ENCODE assay signal across 8 cellular contexts in the genomic region with DNA sequence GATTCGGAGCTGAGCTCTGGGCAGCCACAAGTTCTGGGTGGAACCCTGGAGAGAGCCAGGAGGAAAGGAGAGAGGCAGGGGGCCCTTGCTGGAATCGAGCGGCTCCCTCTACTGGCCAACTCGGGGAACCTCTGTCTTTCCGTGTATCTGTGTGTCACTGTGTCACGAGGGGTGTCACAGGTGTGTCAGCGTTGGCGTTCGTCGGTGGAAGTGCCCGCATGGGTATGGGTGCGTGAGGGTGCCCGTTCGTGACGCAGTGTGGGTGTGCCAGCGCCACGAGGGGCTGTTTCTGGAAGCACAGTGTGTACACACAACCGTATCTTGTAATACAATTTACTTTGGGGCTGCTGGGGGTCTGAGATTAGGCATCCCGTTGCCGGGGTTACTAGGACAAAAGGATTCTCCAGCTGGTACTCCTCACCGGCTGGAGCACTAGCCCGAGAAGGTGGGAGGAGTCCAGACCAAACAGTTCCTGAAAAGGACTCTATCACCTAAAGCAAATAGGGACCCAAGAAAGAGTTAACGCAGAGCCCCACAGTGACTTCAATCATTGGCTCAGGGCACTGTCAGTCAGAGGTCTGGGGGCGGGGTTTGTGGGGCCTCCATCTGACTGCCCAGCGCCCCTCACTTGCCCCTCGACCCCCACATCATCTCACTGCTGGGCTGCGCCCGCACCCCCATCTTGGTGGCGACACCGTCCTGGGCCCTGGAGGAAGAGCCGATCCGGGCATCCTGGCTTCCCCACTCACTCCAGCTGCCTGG. TPM values are rescaled to one million over a fixed set of nuclear protein-coding genes. Genes with fewer than 3 reads are reported as not detected.
DNase-seq lines count a peak whose midpoint lies in the region; ATAC-seq and TF ChIP-seq lines count a peak whose summit lies in the region.

No MANE protein-coding gene starts in this region.

- H3K36me3 ChIP-seq in parathyroid adenoma (ENCODE audit: control insufficient read depth, insufficient read depth, low read length) (no peaks in the 10 kb centered on the region), transverse colon (no peaks in the 10 kb centered on the region)

- no peaks in the 10 kb centered on the region for H3K9me3 ChIP-seq in parathyroid adenoma (ENCODE audit: control insufficient read depth, low read length)
- no peaks in the 10 kb centered on the region for H3K9me3 ChIP-seq in transverse colon

- 0% methylated on average over 3 to 29 of the region's 32 CpGs for WGBS in transverse colon (ENCODE audit: low coverage in 1 of 2), 2 donors

- TF ChIP-seq EP300 in transverse colon (IDR thresholded peaks at IDR 0.05; ENCODE audit: low read depth), result no peak

- DNase-seq in NCI-H1417 (lab: John Stamatoyannopoulos, UW), result peak; percentile 87 to 97 (median 91)
- DNase-seq in SKM-1 treated with dmso at 0.1 percent for 144 hours (lab: John Stamatoyannopoulos, UW; ENCODE audit: unreplicated experiment), result peak; percentile 83
- peak; percentile 89 for DNase-seq in activated naive CD8-positive, alpha-beta T cell treated with anti-CD3 and anti-CD28 coated beads for 36 hours
- peak; percentile 91 for DNase-seq in Right ventricle myocardium superior
- peak; percentile 95 for DNase-seq in transverse colon

- in situ Hi-C loops in transverse colon (cut with MboI; ENCODE audit: low pct_ligation_motif_present in 1 of 4, low pct_unique_long_range_greater_than_20kb in 1 of 4, low sequenced_read_pairs in 3 of 4), result no loop called here

- ATAC-seq in HG02763 (IDR thresholded peaks at IDR 0.05; ENCODE audit: unreplicated experiment) (peak; percentile 29), Right ventricle myocardium superior (ENCODE audit: poor library complexity) (peak; percentile 80)

- peak; percentile 75 for TF ChIP-seq POLR2A in transverse colon (IDR thresholded peaks at IDR 0.05)

- peaks cover 4% of the 10 kb centered on the region for H3K79me2 ChIP-seq in parathyroid adenoma

- H3K4me1 ChIP-seq in parathyroid adenoma (peaks cover 8% of the 10 kb centered on the region), transverse colon (peaks cover 12 to 48% (median 39%) of the 10 kb centered on the region in 4 donors)

- no peaks in the 10 kb centered on the region for H3K27me3 ChIP-seq in parathyroid adenoma (ENCODE audit: control insufficient read depth, insufficient read depth, low read length)
- no peaks in the 10 kb centered on the region for H3K27me3 ChIP-seq in transverse colon

- H3K27ac ChIP-seq in parathyroid adenoma (peak overlapping the region; percentile 93), transverse colon (peak overlapping the region; percentile 98 to 100 (median 100))

- peaks cover 47% of the 10 kb centered on the region for H3K4me1 Mint-ChIP-seq in activated naive CD8-positive, alpha-beta T cell treated with anti-CD3 and anti-CD28 coated beads for 36 hours

- no peaks in the 10 kb centered on the region for H3K36me3 Mint-ChIP-seq in activated naive CD8-positive, alpha-beta T cell treated with anti-CD3 and anti-CD28 coated beads for 36 hours

- no peaks in the 10 kb centered on the region for H3K27me3 Mint-ChIP-seq in activated naive CD8-positive, alpha-beta T cell treated with anti-CD3 and anti-CD28 coated beads for 36 hours

- H3K9ac ChIP-seq in parathyroid adenoma, result no peak overlapping the region

- peak overlapping the region; percentile 98 for H3K27ac Mint-ChIP-seq in activated naive CD8-positive, alpha-beta T cell treated with anti-CD3 and anti-CD28 coated beads for 36 hours

- H3K4me3 ChIP-seq in GM08714 (ENCODE audit: low read length), result peak overlapping the region; percentile 68
- peak overlapping the region; percentile 81 for H3K4me3 ChIP-seq in parathyroid adenoma (ENCODE audit: low read depth, low read length)
- H3K4me3 ChIP-seq in transverse colon, result peak overlapping the region; percentile 79 to 94 (median 86)

- intact Hi-C loops in Right ventricle myocardium superior (cut with DNase I) (no loop called here), transverse colon (cut with DNase I; ENCODE audit: low total_unique reads) (loop anchor here (2.0 kb wide), 1 partner anchor 21 kb away; no protein-coding TSS in a partner anchor)

- H2AFZ ChIP-seq in parathyroid adenoma, result peak overlapping the region; percentile 88

- H3K4me2 ChIP-seq in parathyroid adenoma (ENCODE audit: low read length), result peak overlapping the region; percentile 94

- TF ChIP-seq CTCF in parathyroid adenoma (IDR thresholded peaks at IDR 0.05), result peak; percentile 79
- TF ChIP-seq CTCF in transverse colon (IDR thresholded peaks at IDR 0.05), result peak; percentile 86 to 99 (median 91)

- H3K9me3 Mint-ChIP-seq in activated naive CD8-positive, alpha-beta T cell treated with anti-CD3 and anti-CD28 coated beads for 36 hours, result no peaks in the 10 kb centered on the region

- H3K4me3 Mint-ChIP-seq in activated naive CD8-positive, alpha-beta T cell treated with anti-CD3 and anti-CD28 coated beads for 36 hours, result peak overlapping the region; percentile 91

RNA-seq across cellular contexts. Expression of a gene that starts 2.6 kb away (rescaled TPM):
- total RNA-seq in activated naive CD8-positive, alpha-beta T cell treated with anti-CD3 and anti-CD28 coated beads for 36 hours, result 10 to 100 TPM; 34.9 to 38.8 TPM
- total RNA-seq in Right ventricle myocardium superior (36.6 TPM), transverse colon (10 to 100 TPM; 15.9 to 23.9 (median 18.5) TPM)

RNA-seq across cellular contexts. Expression of a gene that starts 27.8 kb away (rescaled TPM):
- under 1 TPM; 0.48 to 0.49 TPM for total RNA-seq in activated naive CD8-positive, alpha-beta T cell treated with anti-CD3 and anti-CD28 coated beads for 36 hours
- total RNA-seq in Right ventricle myocardium superior (not detected), transverse colon (not detected)

RNA-seq across cellular contexts. Expression of a gene that starts 43.3 kb away (rescaled TPM):
- not detected for total RNA-seq in activated naive CD8-positive, alpha-beta T cell treated with anti-CD3 and anti-CD28 coated beads for 36 hours
- total RNA-seq in Right ventricle myocardium superior (not detected), transverse colon (not detected)

RNA-seq across cellular contexts. Expression of a gene that starts 44.6 kb away (rescaled TPM):
- 1 to 10 TPM; 1.5 to 1.6 TPM for total RNA-seq in activated naive CD8-positive, alpha-beta T cell treated with anti-CD3 and anti-CD28 coated beads for 36 hours
- total RNA-seq in Right ventricle myocardium superior (not detected), transverse colon (1 to 10 TPM in 2 of 4 donors, not detected in 2; 2.5 to 4.1 TPM)

Comparison
In these comparisons a context has a peak if more than half of its experiments do, and no peak if none do; other contexts are left out.
1. Peak in every context shown above with its lines: DNase-seq, ATAC-seq, H3K4me3 ChIP-seq and H3K27ac ChIP-seq.